ENCODE assay signal across 8 cellular contexts in genomic region chr7:142626420-142627035, GRCh38.
DNase-seq lines count a peak whose midpoint lies in the region; FAIRE-seq and TF ChIP-seq lines count a peak whose summit lies in the region.

No MANE protein-coding gene starts in this region.

- H3K9me1 ChIP-seq in endothelial cell of umbilical vein (replicated peaks; ENCODE audit: control insufficient read depth, extremely low read depth, insufficient read depth, low read length): no peaks in the 10 kb centered on the region

- H3K36me3 ChIP-seq in H7 (replicated peaks; ENCODE audit: control insufficient read depth, insufficient read depth, low read length): no peaks in the 10 kb centered on the region
- H3K36me3 ChIP-seq in endothelial cell of umbilical vein (ENCODE audit: control insufficient read depth in 2 of 2, extremely low read depth in 1 of 2, insufficient read depth in 2 of 2, low read length in 2 of 2): no peaks in the 10 kb centered on the region
- no peaks in the 10 kb centered on the region for H3K36me3 ChIP-seq in tibial nerve

- H3K27ac Mint-ChIP-seq in activated CD4-positive, alpha-beta memory T cell treated with anti-CD3 and anti-CD28 coated beads, Interleukin-2, amount 10 ng/mL, durations not matched to agents 7 days and 5 days: peak overlapping the region; percentile 79
- H3K27ac Mint-ChIP-seq in neural crest cell (ENCODE audit: unreplicated experiment): no peak overlapping the region

- TF ChIP-seq CTCF in endothelial cell of umbilical vein (IDR thresholded peaks at IDR 0.05; ENCODE audit: extremely low read depth in 1 of 2, insufficient read depth in 1 of 2, low read depth in 1 of 2, low read length in 2 of 2): peak; percentile 60 to 76
- TF ChIP-seq CTCF in neural crest cell (conservative IDR thresholded peaks at IDR 0.05): peak; percentile 65
- peak; percentile 20 to 56 (median 29) for TF ChIP-seq CTCF in tibial nerve (IDR thresholded peaks at IDR 0.05)

- dilution Hi-C loops in endothelial cell of umbilical vein (cut with MboI; ENCODE audit: extremely low pct_ligation_motif_present, low sequenced_read_pairs): no loop called here

- TF ChIP-seq EP300 in tibial nerve (IDR thresholded peaks at IDR 0.05): no peak

- H3K4me3 ChIP-seq in H7 (ENCODE audit: insufficient read depth, low read depth, low read length) (no peak overlapping the region), endothelial cell of umbilical vein (replicated peaks in 1 of 3; ENCODE audit: insufficient read depth in 1 of 3, low read depth in 1 of 3, low read length in 3 of 3) (no peak overlapping the region), tibial nerve (no peak overlapping the region)

- H3K4me2 ChIP-seq in endothelial cell of umbilical vein (ENCODE audit: insufficient read depth, low read length): no peak overlapping the region

- peak; percentile 87 for FAIRE-seq in endothelial cell of umbilical vein (lab: Jason Lieb, UNC)

- no peaks in the 10 kb centered on the region for H4K20me1 ChIP-seq in endothelial cell of umbilical vein (replicated peaks; ENCODE audit: control insufficient read depth, extremely low read depth, insufficient read depth, low read length)

- H3K27me3 Mint-ChIP-seq in activated CD4-positive, alpha-beta memory T cell treated with anti-CD3 and anti-CD28 coated beads, Interleukin-2, amount 10 ng/mL, durations not matched to agents 7 days and 5 days: peaks cover 12% of the 10 kb centered on the region
- H3K27me3 Mint-ChIP-seq in neural crest cell (ENCODE audit: low read depth): peaks cover 68% of the 10 kb centered on the region

- BruUV-seq in endothelial cell of umbilical vein (replicated peaks; lab: Mats Ljungman, UMichigan): no TSS peak

- TF ChIP-seq POLR2A in endothelial cell of umbilical vein (IDR thresholded peaks at IDR 0.05; ENCODE audit: low read depth, low read length) (no peak), tibial nerve (IDR thresholded peaks at IDR 0.05) (no peak)

- H3K4me1 ChIP-seq in endothelial cell of umbilical vein (ENCODE audit: control insufficient read depth, extremely low read depth, insufficient read depth, low read length): no peaks in the 10 kb centered on the region
- H3K4me1 ChIP-seq in tibial nerve: no peaks in the 10 kb centered on the region

- H3K9ac ChIP-seq in endothelial cell of umbilical vein (replicated peaks; ENCODE audit: extremely low read depth, insufficient read depth, low read length): no peak overlapping the region

- POLR2A ChIA-PET in activated CD4-positive, alpha-beta memory T cell treated with anti-CD3 and anti-CD28 coated beads, Interleukin-2, amount 10 ng/mL, durations not matched to agents 7 days and 5 days (lab: Charles Lee): interaction anchor here (1.2 kb wide), 1 partner anchor 162 kb away, joined by 3 read pairs; no protein-coding TSS in a partner anchor
- POLR2A ChIA-PET in endothelial cell of umbilical vein (lab: Charles Lee): no interaction called here

- peak overlapping the region; percentile 34 for H2AFZ ChIP-seq in endothelial cell of umbilical vein (ENCODE audit: low read depth, low read length)

- H3K4me1 Mint-ChIP-seq in activated CD4-positive, alpha-beta memory T cell treated with anti-CD3 and anti-CD28 coated beads, Interleukin-2, amount 10 ng/mL, durations not matched to agents 7 days and 5 days: peaks cover 3% of the 10 kb centered on the region
- H3K4me1 Mint-ChIP-seq in neural crest cell: no peaks in the 10 kb centered on the region

- peaks cover 3% of the 10 kb centered on the region for H3K36me3 Mint-ChIP-seq in activated CD4-positive, alpha-beta memory T cell treated with anti-CD3 and anti-CD28 coated beads, Interleukin-2, amount 10 ng/mL, durations not matched to agents 7 days and 5 days (ENCODE audit: low read depth)
- no peaks in the 10 kb centered on the region for H3K36me3 Mint-ChIP-seq in neural crest cell (ENCODE audit: low read depth)

- intact Hi-C loops in endothelial cell of umbilical vein (cut with micrococcal nuclease): loop anchor here (1.0 kb wide), 1 partner anchor 91 kb away; no protein-coding TSS in a partner anchor

- CTCF ChIA-PET in activated CD4-positive, alpha-beta memory T cell treated with anti-CD3 and anti-CD28 coated beads, Interleukin-2, amount 10 ng/mL, durations not matched to agents 7 days and 5 days (lab: Charles Lee): interaction anchor here (0.8 to 2.4 kb wide), 4 partner anchors 11 to 185 kb away, joined by 3 to 8 read pairs (median 4); no protein-coding TSS in a partner anchor
- CTCF ChIA-PET in endothelial cell of umbilical vein (lab: Charles Lee): interaction anchor here (1.3 to 4.2 kb wide), 8 partner anchors 18 to 377 kb away, joined by 3 to 34 read pairs (median 8); no protein-coding TSS in a partner anchor

- H3K9me3 ChIP-seq in endothelial cell of umbilical vein (replicated peaks; ENCODE audit: control insufficient read depth, insufficient read depth, low read length) (no peaks in the 10 kb centered on the region), tibial nerve (peaks cover 0 to 3% (median 0%) of the 10 kb centered on the region in 4 donors)

- H3K79me2 ChIP-seq in endothelial cell of umbilical vein (ENCODE audit: control insufficient read depth, insufficient read depth, low read length): no peaks in the 10 kb centered on the region

- DNase-seq in NCI-H2029 treated with DMSO at 0.1 percent for 48 hours (lab: John Stamatoyannopoulos, UW) (peak; percentile 0), NCI-H2029 (lab: John Stamatoyannopoulos, UW) (no peak), H7 (peak; percentile 64), NCI-H1092 treated with DMSO at 0.1 percent for 48 hours (lab: John Stamatoyannopoulos, UW) (peak; percentile 8), endothelial cell of umbilical vein (ENCODE audit: low read depth, low spot score) (peak; percentile 45), neural crest cell (ENCODE audit: low read depth, low spot score) (peak; percentile 67), tibial nerve (ENCODE audit: low spot score in 2 of 2) (peak in 1 of 2 donors; percentile 66)
- DNase-seq in activated CD4-positive, alpha-beta memory T cell treated with anti-CD3 and anti-CD28 coated beads, Interleukin-2, amount 10 ng/mL, durations not matched to agents 7 days and 5 days: peak; percentile 73

- peak overlapping the region; percentile 78 for H3K4me3 Mint-ChIP-seq in activated CD4-positive, alpha-beta memory T cell treated with anti-CD3 and anti-CD28 coated beads, Interleukin-2, amount 10 ng/mL, durations not matched to agents 7 days and 5 days
- H3K4me3 Mint-ChIP-seq in neural crest cell: no peak overlapping the region

- H3K9me3 Mint-ChIP-seq in activated CD4-positive, alpha-beta memory T cell treated with anti-CD3 and anti-CD28 coated beads, Interleukin-2, amount 10 ng/mL, durations not matched to agents 7 days and 5 days: no peaks in the 10 kb centered on the region
- H3K9me3 Mint-ChIP-seq in neural crest cell: no peaks in the 10 kb centered on the region

- H3K27ac ChIP-seq in endothelial cell of umbilical vein (ENCODE audit: insufficient read depth, low read depth, low read length) (no peak overlapping the region), tibial nerve (no peak overlapping the region)

- no peaks in the 10 kb centered on the region; the same call in 1 of the 2 replicates for H3K27me3 ChIP-seq in H7 (ENCODE audit: control insufficient read depth, insufficient read depth, low read length)
- no peaks in the 10 kb centered on the region for H3K27me3 ChIP-seq in endothelial cell of umbilical vein (ENCODE audit: control insufficient read depth in 2 of 2, insufficient read depth in 2 of 2, low read length in 2 of 2)
- H3K27me3 ChIP-seq in tibial nerve: no peaks in the 10 kb centered on the region

- WGBS in tibial nerve, 2 donors: 49 to 63% methylated on average over 10 to 12 of the region's 12 CpGs

TF ChIP-seq in endothelial cell of umbilical vein, 7 proteins besides CTCF, POLR2A, EP300 and RAD21:
- TF ChIP-seq FOS (IDR thresholded peaks at IDR 0.05; ENCODE audit: borderline replicate concordance, insufficient read depth, low read length): no peak
- TF ChIP-seq GATA2 (IDR thresholded peaks at IDR 0.05; ENCODE audit: insufficient read depth, insufficient read length, low read depth, low read length): no peak
- TF ChIP-seq JUN (IDR thresholded peaks at IDR 0.05; ENCODE audit: borderline replicate concordance, insufficient read depth, insufficient read length, low read depth): no peak
- no peak for TF ChIP-seq EZH2 (IDR thresholded peaks at IDR 0.05; ENCODE audit: borderline replicate concordance, low read depth, low read length, severe bottlenecking)
- no peak for TF ChIP-seq MYC (IDR thresholded peaks at IDR 0.05; ENCODE audit: low read depth, low read length)
- TF ChIP-seq, protein P1, sequence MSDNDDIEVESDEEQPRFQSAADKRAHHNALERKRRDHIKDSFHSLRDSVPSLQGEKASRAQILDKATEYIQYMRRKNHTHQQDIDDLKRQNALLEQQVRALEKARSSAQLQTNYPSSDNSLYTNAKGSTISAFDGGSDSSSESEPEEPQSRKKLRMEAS (IDR thresholded peaks at IDR 0.05; ENCODE audit: insufficient read depth, insufficient read length): no peak
- no peak for TF ChIP-seq POLR2AphosphoS5 (IDR thresholded peaks at IDR 0.05; ENCODE audit: insufficient read depth, low read depth, low read length)
